In genomic region chr2:151339168-151339567, GRCh38 we compare ENCODE assay signal across 17 cellular contexts. TPM values are rescaled to one million over a fixed set of nuclear protein-coding genes. Genes with fewer than 3 reads are reported as not detected.
DNase-seq lines count a peak whose midpoint lies in the region; ATAC-seq, FAIRE-seq and TF ChIP-seq lines count a peak whose summit lies in the region.
"Had no signal": no experiment of that assay in that cellular context is flagged by ENCODE, and none has a peak within 500 bp of the region (broad histone marks: within the 10 kb centered on the region; RNA-seq: fewer than 3 reads in every experiment).

No MANE protein-coding gene starts in this region.

- no peaks in the 10 kb centered on the region for H3K9me1 ChIP-seq in endothelial cell of umbilical vein (replicated peaks; ENCODE audit: control insufficient read depth, extremely low read depth, insufficient read depth, low read length)

- H2AFZ ChIP-seq in endothelial cell of umbilical vein (ENCODE audit: low read depth, low read length): peak overlapping the region; percentile 92
- H2AFZ ChIP-seq in neural progenitor cell (replicated peaks): peak overlapping the region; percentile 88

- DNase-seq in NCI-H446 treated with DMSO at 0.1 percent for 48 hours (lab: John Stamatoyannopoulos, UW) (peak; percentile 48), endothelial cell of umbilical vein (ENCODE audit: low read depth, low spot score) (peak; percentile 13), neural progenitor cell (ENCODE audit: low spot score) (peak; percentile 47), NCI-H1930 (lab: John Stamatoyannopoulos, UW) (no peak), ACHN (no peak)
- DNase-seq: activated CD4-positive, CD25-positive, alpha-beta regulatory T cell treated with anti-CD3 and anti-CD28 coated beads, Interleukin-2, amount 50 U/mL, for 72 hours; activated naive CD4-positive, alpha-beta T cell treated with anti-CD3 and anti-CD28 coated beads for 36 hours; brain microvascular endothelial cell; C1 segment of cervical spinal cord; DMS53; islet precursor cell; midbrain; psoas muscle had no signal

- H3K9me3 ChIP-seq in HEK293 (ENCODE audit: control insufficient read depth, insufficient read depth, low read depth, low read length): no peaks in the 10 kb centered on the region
- no peaks in the 10 kb centered on the region for H3K9me3 ChIP-seq in endothelial cell of umbilical vein (replicated peaks; ENCODE audit: control insufficient read depth, insufficient read depth, low read length)
- H3K9me3 ChIP-seq in neural progenitor cell (ENCODE audit: low read depth): no peaks in the 10 kb centered on the region
- H3K9me3 ChIP-seq: psoas muscle had no signal

- peak overlapping the region; percentile 44 for H3K4me2 ChIP-seq in endothelial cell of umbilical vein (ENCODE audit: insufficient read depth, low read length)
- peak overlapping the region; percentile 63 for H3K4me2 ChIP-seq in neural progenitor cell

- peaks cover 13% of the 10 kb centered on the region for H3F3A ChIP-seq in neural progenitor cell (ENCODE audit: low read depth)

- TF ChIP-seq CTCF in HEK293 (tag by site-specific recombination; IDR thresholded peaks at IDR 0.05) (no peak), endothelial cell of umbilical vein (IDR thresholded peaks at IDR 0.05; ENCODE audit: extremely low read depth in 1 of 2, insufficient read depth in 1 of 2, low read depth in 1 of 2, low read length in 2 of 2) (no peak), neural progenitor cell (IDR thresholded peaks at IDR 0.05) (no peak)

- POLR2A ChIA-PET in HEK293 (lab: Yijun Ruan, JAX) (no interaction called here), endothelial cell of umbilical vein (lab: Charles Lee) (no interaction called here)

- no peaks in the 10 kb centered on the region for H3K27me3 ChIP-seq in endothelial cell of umbilical vein (ENCODE audit: control insufficient read depth in 2 of 2, insufficient read depth in 2 of 2, low read length in 2 of 2)
- H3K27me3 ChIP-seq in neural progenitor cell: no peaks in the 10 kb centered on the region
- H3K27me3 ChIP-seq: brain microvascular endothelial cell had no signal

- intact Hi-C loops in endothelial cell of umbilical vein (cut with micrococcal nuclease): no loop called here

- H3K79me2 ChIP-seq in endothelial cell of umbilical vein (ENCODE audit: control insufficient read depth, insufficient read depth, low read length): no peaks in the 10 kb centered on the region
- H3K79me2 ChIP-seq in neural progenitor cell (ENCODE audit: low read depth): no peaks in the 10 kb centered on the region

- no peaks in the 10 kb centered on the region for H3K36me3 Mint-ChIP-seq in neural progenitor cell

- no peak for TF ChIP-seq POLR2A in endothelial cell of umbilical vein (IDR thresholded peaks at IDR 0.05; ENCODE audit: low read depth, low read length)

- H3K4me3 Mint-ChIP-seq in neural progenitor cell: peak overlapping the region; percentile 25
- H3K4me3 Mint-ChIP-seq: activated naive CD4-positive, alpha-beta T cell treated with anti-CD3 and anti-CD28 coated beads for 36 hours had no signal

- H3K27ac ChIP-seq in HEK293 (ENCODE audit: extremely low read depth, low read depth, low read length) (no peak overlapping the region), endothelial cell of umbilical vein (ENCODE audit: insufficient read depth, low read depth, low read length) (no peak overlapping the region), neural progenitor cell (peak overlapping the region; percentile 44)
- H3K27ac ChIP-seq: brain microvascular endothelial cell, psoas muscle had no signal

- CTCF ChIA-PET in HEK293 (lab: Yijun Ruan, JAX) (no interaction called here), endothelial cell of umbilical vein (lab: Charles Lee) (interaction anchor here (1.8 kb wide), 1 partner anchor 10 kb away, joined by 6 read pairs; no protein-coding TSS in a partner anchor)

- peaks cover 7% of the 10 kb centered on the region for H3K27me3 Mint-ChIP-seq in neural progenitor cell (ENCODE audit: insufficient read depth, low read depth)

- ATAC-seq in GM19324 (IDR thresholded peaks at IDR 0.05; ENCODE audit: low FRiP score, unreplicated experiment) (no peak), HG03175 (IDR thresholded peaks at IDR 0.05; ENCODE audit: unreplicated experiment) (no peak)
- ATAC-seq: psoas muscle had no signal

- dilution Hi-C loops in endothelial cell of umbilical vein (cut with MboI; ENCODE audit: extremely low pct_ligation_motif_present, low sequenced_read_pairs): no loop called here

- peaks cover 6% of the 10 kb centered on the region for H3K9me3 Mint-ChIP-seq in neural progenitor cell

- FAIRE-seq in endothelial cell of umbilical vein (lab: Jason Lieb, UNC): no peak
- FAIRE-seq: frontal cortex had no signal

- no TSS peak for BruUV-seq in endothelial cell of umbilical vein (replicated peaks; lab: Mats Ljungman, UMichigan)

- H3K36me3 ChIP-seq in HEK293 (ENCODE audit: control insufficient read depth in 2 of 2, insufficient read depth in 1 of 2, low read length in 2 of 2) (no peaks in the 10 kb centered on the region), endothelial cell of umbilical vein (ENCODE audit: control insufficient read depth in 2 of 2, extremely low read depth in 1 of 2, insufficient read depth in 2 of 2, low read length in 2 of 2) (no peaks in the 10 kb centered on the region), neural progenitor cell (no peaks in the 10 kb centered on the region)
- H3K36me3 ChIP-seq: brain microvascular endothelial cell had no signal

- peaks cover 14% of the 10 kb centered on the region for H3K4me1 Mint-ChIP-seq in neural progenitor cell

- no peak overlapping the region for H3K4me3 ChIP-seq in HEK293 (ENCODE audit: low read depth, low read length)
- H3K4me3 ChIP-seq in endothelial cell of umbilical vein (replicated peaks in 1 of 3; ENCODE audit: insufficient read depth in 1 of 3, low read depth in 1 of 3, low read length in 3 of 3): peak overlapping the region in 1 of 3 experiments; percentile 12
- H3K4me3 ChIP-seq in neural progenitor cell: peak overlapping the region; percentile 19
- H3K4me3 ChIP-seq: psoas muscle had no signal

- in situ Hi-C loops in ACHN (cut with HindIII; ENCODE audit: low pct_ligation_motif_present, low pct_unique_long_range_greater_than_20kb, low sequenced_read_pairs): no loop called here

- H3K27ac Mint-ChIP-seq in neural progenitor cell: peak overlapping the region; percentile 42
- H3K27ac Mint-ChIP-seq: activated naive CD4-positive, alpha-beta T cell treated with anti-CD3 and anti-CD28 coated beads for 36 hours had no signal

- H3K9ac ChIP-seq in endothelial cell of umbilical vein (replicated peaks; ENCODE audit: extremely low read depth, insufficient read depth, low read length) (no peak overlapping the region), neural progenitor cell (no peak overlapping the region)

- H3K4me1 ChIP-seq in HEK293 (ENCODE audit: control insufficient read depth, insufficient read depth, low read length) (no peaks in the 10 kb centered on the region), endothelial cell of umbilical vein (ENCODE audit: control insufficient read depth, extremely low read depth, insufficient read depth, low read length) (peaks cover 31% of the 10 kb centered on the region), neural progenitor cell (peaks cover 12% of the 10 kb centered on the region)
- H3K4me1 ChIP-seq: psoas muscle had no signal

- H4K20me1 ChIP-seq in endothelial cell of umbilical vein (replicated peaks; ENCODE audit: control insufficient read depth, extremely low read depth, insufficient read depth, low read length) (no peaks in the 10 kb centered on the region), neural progenitor cell (ENCODE audit: low read depth) (no peaks in the 10 kb centered on the region)

TF ChIP-seq in HEK293, 187 proteins besides CTCF, POLR2A, EP300 and RAD21 (continues in another document):
- TF ChIP-seq ZNF341 (tag by site-specific recombination; IDR thresholded peaks at IDR 0.05; ENCODE audit: low read depth): no peak

TF ChIP-seq in endothelial cell of umbilical vein, 7 proteins besides CTCF, POLR2A, EP300 and RAD21:
- TF ChIP-seq FOS (IDR thresholded peaks at IDR 0.05; ENCODE audit: borderline replicate concordance, insufficient read depth, low read length) (no peak), JUN (IDR thresholded peaks at IDR 0.05; ENCODE audit: borderline replicate concordance, insufficient read depth, insufficient read length, low read depth) (no peak), EZH2 (IDR thresholded peaks at IDR 0.05; ENCODE audit: borderline replicate concordance, low read depth, low read length, severe bottlenecking) (no peak), MAX (IDR thresholded peaks at IDR 0.05; ENCODE audit: insufficient read depth, insufficient read length) (no peak), MYC (IDR thresholded peaks at IDR 0.05; ENCODE audit: low read depth, low read length) (no peak), POLR2AphosphoS5 (IDR thresholded peaks at IDR 0.05; ENCODE audit: insufficient read depth, low read depth, low read length) (no peak), GATA2 (IDR thresholded peaks at IDR 0.05; ENCODE audit: insufficient read depth, insufficient read length, low read depth, low read length) (no peak)
TF ChIP-seq in endothelial cell of umbilical vein: peak in this region for 0.

RNA-seq across cellular contexts. Expression of gene TNFAIP6, which starts 18.2 kb away (rescaled TPM):
- not detected in 2 replicates for total RNA-seq in endothelial cell of umbilical vein
- polyA plus RNA-seq in endothelial cell of umbilical vein: not detected in 2 replicates
- polyA plus RNA-seq in endothelial cell of umbilical vein (2011; cell fraction: cytosol; rRNA removed): not detected in 2 replicates
- not detected in 2 replicates for polyA plus RNA-seq in endothelial cell of umbilical vein (2011; cell fraction: nucleus; rRNA removed)
- not detected in 2 replicates for polyA plus RNA-seq in endothelial cell of umbilical vein (2012)
- not detected in 2 replicates for polyA minus RNA-seq in endothelial cell of umbilical vein
- not detected for polyA minus RNA-seq in endothelial cell of umbilical vein (2011; cell fraction: cytosol; rRNA and poly(A)+ RNA removed)
- polyA minus RNA-seq in endothelial cell of umbilical vein (2011; cell fraction: nucleus; rRNA and poly(A)+ RNA removed): not detected in 2 replicates
- total RNA-seq in neural progenitor cell (ENCODE audit: low replicate concordance): 0.22 TPM in 1 of 2 replicates, not detected in the other
- total RNA-seq: activated naive CD4-positive, alpha-beta T cell treated with anti-CD3 and anti-CD28 coated beads for 36 hours had no signal

RNA-seq across cellular contexts. Expression of gene NMI, which starts 49.7 kb away (rescaled TPM):
- total RNA-seq in endothelial cell of umbilical vein: 17.1 and 24.9 TPM in 2 replicates
- 3.5 and 6.0 TPM in 2 replicates for polyA plus RNA-seq in endothelial cell of umbilical vein
- polyA plus RNA-seq in endothelial cell of umbilical vein (2011; cell fraction: cytosol; rRNA removed): 12.1 and 14.0 TPM in 2 replicates
- 5.2 and 8.8 TPM in 2 replicates for polyA plus RNA-seq in endothelial cell of umbilical vein (2011; cell fraction: nucleus; rRNA removed)
- 23.9 and 31.8 TPM in 2 replicates for polyA plus RNA-seq in endothelial cell of umbilical vein (2012)
- polyA minus RNA-seq in endothelial cell of umbilical vein: 1.9 and 2.3 TPM in 2 replicates
- polyA minus RNA-seq in endothelial cell of umbilical vein (2011; cell fraction: cytosol; rRNA and poly(A)+ RNA removed): 3.1 TPM
- polyA minus RNA-seq in endothelial cell of umbilical vein (2011; cell fraction: nucleus; rRNA and poly(A)+ RNA removed): 2.4 and 3.6 TPM in 2 replicates
- 0.43 and 1.7 TPM in 2 replicates for total RNA-seq in neural progenitor cell (ENCODE audit: low replicate concordance)

Comparison
In these comparisons a context has a peak if more than half of its experiments do, and no peak if none do; other contexts are left out.
1. DNase-seq: peak in NCI-H446 treated with DMSO at 0.1 percent for 48 hours (single experiment), endothelial cell of umbilical vein (single experiment) and neural progenitor cell (single experiment); none in NCI-H1930 (0 of 2) and ACHN (single experiment).